ENCODE assay signal across 11 cellular contexts in genomic region chr15:72740202-72740601, GRCh38. TPM values are rescaled to one million over a fixed set of nuclear protein-coding genes. Genes with fewer than 3 reads are reported as not detected.
DNase-seq lines count a peak whose midpoint lies in the region; ATAC-seq and TF ChIP-seq lines count a peak whose summit lies in the region.
"Had no signal": no experiment of that assay in that cellular context is flagged by ENCODE, and none has a peak within 500 bp of the region (broad histone marks: within the 10 kb centered on the region; RNA-seq: fewer than 3 reads in every experiment).

No MANE protein-coding gene starts in this region.

- no peaks in the 10 kb centered on the region for H3K27me3 Mint-ChIP-seq in central memory CD8-positive, alpha-beta T cell
- peaks cover under 1% of the 10 kb centered on the region for H3K27me3 Mint-ChIP-seq in nephron progenitor cell (ENCODE audit: low read depth, poor library complexity)

- H3K27ac ChIP-seq in left lung, result peak overlapping the region in 1 of 2 donors; percentile 6

- H3K9me3 Mint-ChIP-seq in central memory CD8-positive, alpha-beta T cell, result no peaks in the 10 kb centered on the region
- peaks cover 13% of the 10 kb centered on the region for H3K9me3 Mint-ChIP-seq in nephron progenitor cell

- H3K4me1 ChIP-seq in left lung, result no peaks in the 10 kb centered on the region

- ATAC-seq in GM21360 (IDR thresholded peaks at IDR 0.05; ENCODE audit: unreplicated experiment), result peak; percentile 85
- peak; percentile 82 for ATAC-seq in HG03521 (IDR thresholded peaks at IDR 0.05; ENCODE audit: unreplicated experiment)
- peak; percentile 82 for ATAC-seq in central memory CD8-positive, alpha-beta T cell (replicated peaks; ENCODE audit: extremely low read depth, poor library complexity, severe bottlenecking)
- ATAC-seq in left lung, result no peak

- peak overlapping the region; percentile 42 for H3K4me3 Mint-ChIP-seq in central memory CD8-positive, alpha-beta T cell
- H3K4me3 Mint-ChIP-seq in nephron progenitor cell, result no peak overlapping the region

- no peaks in the 10 kb centered on the region for H3K27me3 ChIP-seq in left lung

- no peak overlapping the region for H3K4me3 ChIP-seq in left lung

- in situ Hi-C loops in GM13976 (cut with MboI; ENCODE audit: low sequenced_read_pairs, unreplicated experiment), result no loop called here

- peak; percentile 57 for DNase-seq in GM13976 (ENCODE audit: low spot score)
- DNase-seq in central memory CD8-positive, alpha-beta T cell (ENCODE audit: low spot score in 2 of 2), result no peak
- DNase-seq in nephron progenitor cell, result no peak
- no peak for DNase-seq in left lung
- DNase-seq in NCI-H1092 (lab: John Stamatoyannopoulos, UW), result no peak
- no peak for DNase-seq in kidney glomerular epithelial cell (lab: John Stamatoyannopoulos, UW)
- DNase-seq: erythroblast, NCI-H1930 had no signal

- H3K9me3 ChIP-seq in left lung, result no peaks in the 10 kb centered on the region

- H3K36me3 ChIP-seq in left lung, result peaks cover 0 to 63% of the 10 kb centered on the region in 2 donors

- peak overlapping the region; percentile 94 for H3K27ac Mint-ChIP-seq in central memory CD8-positive, alpha-beta T cell (ENCODE audit: low read depth)
- H3K27ac Mint-ChIP-seq in nephron progenitor cell, result no peak overlapping the region

- intact Hi-C loops in left lung (cut with DNase I), result no loop called here

- peaks cover 34% of the 10 kb centered on the region for H3K4me1 Mint-ChIP-seq in central memory CD8-positive, alpha-beta T cell
- H3K4me1 Mint-ChIP-seq in nephron progenitor cell, result no peaks in the 10 kb centered on the region

- TF ChIP-seq CTCF in GM13976 (IDR thresholded peaks at IDR 0.05; ENCODE audit: borderline replicate concordance, control extremely low read depth, extremely low read depth, insufficient read depth, missing control alignments), result no peak
- TF ChIP-seq CTCF in nephron progenitor cell (IDR thresholded peaks at IDR 0.05), result no peak
- TF ChIP-seq CTCF in left lung (IDR thresholded peaks at IDR 0.05), result no peak

- H3K36me3 Mint-ChIP-seq in central memory CD8-positive, alpha-beta T cell (ENCODE audit: insufficient read depth), result peaks cover 18% of the 10 kb centered on the region
- H3K36me3 Mint-ChIP-seq in nephron progenitor cell (ENCODE audit: low read depth), result peaks cover 66% of the 10 kb centered on the region

RNA-seq across cellular contexts. Expression of gene ADPGK, which starts 43.4 kb away (rescaled TPM):
- 10 to 100 TPM; 54.8 to 89.6 TPM for total RNA-seq in left lung

RNA-seq across cellular contexts. Expression of gene BBS4, which starts 54.2 kb away (rescaled TPM):
- total RNA-seq in left lung, result 10 to 100 TPM; 16.7 to 19.5 TPM

RNA-seq across cellular contexts. Expression of gene HIGD2B, which starts 54.2 kb away (rescaled TPM):
- total RNA-seq in left lung, result under 1 TPM in 1 of 2 donors, not detected in 1; 0.24 TPM
- total RNA-seq: urinary bladder had no signal
